ENCODE assay signal across 11 cellular contexts in genomic region chr6:33433001-33433559, GRCh38. TPM values are rescaled to one million over a fixed set of nuclear protein-coding genes. Genes with fewer than 3 reads are reported as not detected.
DNase-seq lines count a peak whose midpoint lies in the region; ATAC-seq and TF ChIP-seq lines count a peak whose summit lies in the region.
"Had no signal": no experiment of that assay in that cellular context is flagged by ENCODE, and none has a peak within 500 bp of the region (broad histone marks: within the 10 kb centered on the region; RNA-seq: fewer than 3 reads in every experiment).

No MANE protein-coding gene starts in this region.

- no peaks in the 10 kb centered on the region for H3K27me3 ChIP-seq in stomach

- 86 to 100% (median 91%) methylated on average over 1 of the region's 1 CpG for WGBS in stomach, 5 donors

- no peak for DNase-seq in activated naive CD4-positive, alpha-beta T cell treated with anti-CD3 and anti-CD28 coated beads, Interleukin-2, amount 10 ng/mL, durations not matched to agents 7 days and 5 days
- DNase-seq in activated naive CD4-positive, alpha-beta T cell treated with Interleukin-2 at 50 U/mL for 16 hours, result no peak
- DNase-seq in activated naive CD4-positive, alpha-beta T cell treated with anti-CD3 and anti-CD28 coated beads, Interleukin-2, amount 50 U/mL, for 72 hours (ENCODE audit: low spot score in 2 of 2), result no peak
- DNase-seq in immature natural killer cell (no peak), stomach (no peak), NCI-H526 treated with DMSO at 0.1 percent for 48 hours (lab: John Stamatoyannopoulos, UW) (no peak), hippocampal formation (lab: John Stamatoyannopoulos, UW) (no peak)
- DNase-seq: kidney, NCI-H1105 treated with DMSO at 0.1 percent for 48 hours had no signal

- peaks cover 55% of the 10 kb centered on the region for H3K4me1 Mint-ChIP-seq in activated naive CD4-positive, alpha-beta T cell treated with anti-CD3 and anti-CD28 coated beads, Interleukin-2, amount 10 ng/mL, durations not matched to agents 7 days and 5 days
- peaks cover 48 to 51% of the 10 kb centered on the region in 2 donors for H3K4me1 Mint-ChIP-seq in immature natural killer cell

- TF ChIP-seq POLR2A in stomach (IDR thresholded peaks at IDR 0.05), result no peak

- ATAC-seq in activated naive CD4-positive, alpha-beta T cell treated with anti-CD3 and anti-CD28 coated beads, Interleukin-2, amount 50 U/mL, for 72 hours, result no peak
- no peak for ATAC-seq in GM18867 (IDR thresholded peaks at IDR 0.05; ENCODE audit: unreplicated experiment)

- peak overlapping the region; percentile 51 for H3K4me3 Mint-ChIP-seq in activated naive CD4-positive, alpha-beta T cell treated with anti-CD3 and anti-CD28 coated beads, Interleukin-2, amount 10 ng/mL, durations not matched to agents 7 days and 5 days
- H3K4me3 Mint-ChIP-seq in immature natural killer cell, result peak overlapping the region; percentile 41 to 74 (median 72)

- CTCF ChIA-PET in activated naive CD4-positive, alpha-beta T cell treated with anti-CD3 and anti-CD28 coated beads, Interleukin-2, amount 10 ng/mL, durations not matched to agents 7 days and 5 days (lab: Charles Lee), result no interaction called here

- H3K36me3 ChIP-seq in stomach, result peaks cover 21 to 42% (median 32%) of the 10 kb centered on the region in 4 donors

- no peak for TF ChIP-seq CTCF in stomach (IDR thresholded peaks at IDR 0.05)

- H3K27me3 Mint-ChIP-seq in activated naive CD4-positive, alpha-beta T cell treated with anti-CD3 and anti-CD28 coated beads, Interleukin-2, amount 10 ng/mL, durations not matched to agents 7 days and 5 days, result no peaks in the 10 kb centered on the region
- peaks cover 10 to 18% (median 12%) of the 10 kb centered on the region in 3 donors for H3K27me3 Mint-ChIP-seq in immature natural killer cell (ENCODE audit: low read depth in 3 of 3)

- TF ChIP-seq EP300 in stomach (IDR thresholded peaks at IDR 0.05), result no peak

- H3K9me3 ChIP-seq in stomach, result no peaks in the 10 kb centered on the region

- H3K4me1 ChIP-seq in stomach, result peaks cover 18 to 62% (median 40%) of the 10 kb centered on the region in 4 donors

- H3K4me3 ChIP-seq in stomach, result no peak overlapping the region
- H3K4me3 ChIP-seq: skin epidermis had no signal

- peak overlapping the region; percentile 43 for H3K27ac Mint-ChIP-seq in activated naive CD4-positive, alpha-beta T cell treated with anti-CD3 and anti-CD28 coated beads, Interleukin-2, amount 10 ng/mL, durations not matched to agents 7 days and 5 days
- peak overlapping the region; percentile 35 to 51 for H3K27ac Mint-ChIP-seq in activated naive CD4-positive, alpha-beta T cell treated with anti-CD3 and anti-CD28 coated beads, Interleukin-2, amount 50 U/mL, for 72 hours
- peak overlapping the region; percentile 29 to 98 (median 81) for H3K27ac Mint-ChIP-seq in immature natural killer cell

- peaks cover 37% of the 10 kb centered on the region for H3K36me3 Mint-ChIP-seq in activated naive CD4-positive, alpha-beta T cell treated with anti-CD3 and anti-CD28 coated beads, Interleukin-2, amount 10 ng/mL, durations not matched to agents 7 days and 5 days
- peaks cover 0 to 15% of the 10 kb centered on the region in 2 donors for H3K36me3 Mint-ChIP-seq in activated naive CD4-positive, alpha-beta T cell treated with anti-CD3 and anti-CD28 coated beads, Interleukin-2, amount 50 U/mL, for 72 hours
- peaks cover 10 to 27% (median 11%) of the 10 kb centered on the region in 3 donors for H3K36me3 Mint-ChIP-seq in immature natural killer cell

- intact Hi-C loops in stomach (cut with DNase I; ENCODE audit: low total_unique reads), result no loop called here

- H3K27ac ChIP-seq in stomach, result peak overlapping the region in 3 of 5 donors; percentile 46 to 82 (median 51)
- H3K27ac ChIP-seq: skin epidermis had no signal

- H3K9me3 Mint-ChIP-seq in activated naive CD4-positive, alpha-beta T cell treated with anti-CD3 and anti-CD28 coated beads, Interleukin-2, amount 10 ng/mL, durations not matched to agents 7 days and 5 days, result no peaks in the 10 kb centered on the region
- H3K9me3 Mint-ChIP-seq in activated naive CD4-positive, alpha-beta T cell treated with anti-CD3 and anti-CD28 coated beads, Interleukin-2, amount 50 U/mL, for 72 hours, result no peaks in the 10 kb centered on the region
- no peaks in the 10 kb centered on the region for H3K9me3 Mint-ChIP-seq in immature natural killer cell

RNA-seq across cellular contexts. Expression of gene SYNGAP1, which starts 13.2 kb away (rescaled TPM):
- 10 to 100 TPM; 70.5 to 71.7 TPM for total RNA-seq in activated naive CD4-positive, alpha-beta T cell treated with anti-CD3 and anti-CD28 coated beads, Interleukin-2, amount 50 U/mL, for 72 hours
- under 1 TPM; 0.02 to 0.32 (median 0.20) TPM for polyA plus RNA-seq in immature natural killer cell
- 10 to 100 TPM in 2 of 5 donors, 1 to 10 TPM in 2, under 1 TPM in 1; 0.58 to 78.8 (median 7.7) TPM for total RNA-seq in stomach
- polyA plus RNA-seq in stomach, result 1 to 10 TPM; 3.9 to 5.6 (median 4.0) TPM

RNA-seq across cellular contexts. Expression of gene CUTA, which starts 15.2 kb away (rescaled TPM):
- total RNA-seq in activated naive CD4-positive, alpha-beta T cell treated with anti-CD3 and anti-CD28 coated beads, Interleukin-2, amount 50 U/mL, for 72 hours, result 100 to 1,000 TPM; 186 to 334 TPM
- polyA plus RNA-seq in immature natural killer cell (100 to 1,000 TPM; 367 to 404 (median 404) TPM), stomach (100 to 1,000 TPM; 162 to 233 (median 165) TPM)
- total RNA-seq in stomach, result 100 to 1,000 TPM in 3 of 5 donors, 10 to 100 TPM in 2; 12.8 to 203 (median 101) TPM

RNA-seq across cellular contexts. Expression of gene ZBTB9, which starts 21.3 kb away (rescaled TPM):
- 10 to 100 TPM in 1 of 2 donors, 1 to 10 TPM in 1; 9.4 to 12.5 TPM for total RNA-seq in activated naive CD4-positive, alpha-beta T cell treated with anti-CD3 and anti-CD28 coated beads, Interleukin-2, amount 50 U/mL, for 72 hours
- polyA plus RNA-seq in immature natural killer cell, result 1 to 10 TPM; 1.2 to 7.0 (median 3.0) TPM
- 1 to 10 TPM in 3 of 5 donors, under 1 TPM in 1, not detected in 1; 0.45 to 7.8 (median 3.1) TPM for total RNA-seq in stomach
- 1 to 10 TPM; 2.4 to 4.2 (median 2.6) TPM for polyA plus RNA-seq in stomach

RNA-seq across cellular contexts. Expression of gene PHF1, which starts 22.3 kb away (rescaled TPM):
- total RNA-seq in activated naive CD4-positive, alpha-beta T cell treated with anti-CD3 and anti-CD28 coated beads, Interleukin-2, amount 50 U/mL, for 72 hours, result 100 to 1,000 TPM in 1 of 2 donors, 10 to 100 TPM in 1; 27.5 to 156 TPM
- polyA plus RNA-seq in immature natural killer cell (10 to 100 TPM; 22.7 to 36.5 (median 29.8) TPM), stomach (10 to 100 TPM; 56.3 to 99.9 (median 68.7) TPM)
- 100 to 1,000 TPM in 1 of 5 donors, 10 to 100 TPM in 4; 22.0 to 125 (median 70.0) TPM for total RNA-seq in stomach

RNA-seq across cellular contexts. Expression of gene KIFC1, which starts 41.5 kb away (rescaled TPM):
- total RNA-seq in activated naive CD4-positive, alpha-beta T cell treated with anti-CD3 and anti-CD28 coated beads, Interleukin-2, amount 50 U/mL, for 72 hours, result 100 to 1,000 TPM; 103 to 170 TPM
- polyA plus RNA-seq in immature natural killer cell (1 to 10 TPM in 2 of 3 donors, not detected in 1; 2.2 to 3.7 TPM), stomach (1 to 10 TPM in 2 of 3 donors, under 1 TPM in 1; 0.46 to 9.9 (median 5.4) TPM)
- total RNA-seq in stomach, result 10 to 100 TPM in 1 of 5 donors, 1 to 10 TPM in 3, not detected in 1; 4.2 to 15.4 (median 6.7) TPM
